In the genomic region with DNA sequence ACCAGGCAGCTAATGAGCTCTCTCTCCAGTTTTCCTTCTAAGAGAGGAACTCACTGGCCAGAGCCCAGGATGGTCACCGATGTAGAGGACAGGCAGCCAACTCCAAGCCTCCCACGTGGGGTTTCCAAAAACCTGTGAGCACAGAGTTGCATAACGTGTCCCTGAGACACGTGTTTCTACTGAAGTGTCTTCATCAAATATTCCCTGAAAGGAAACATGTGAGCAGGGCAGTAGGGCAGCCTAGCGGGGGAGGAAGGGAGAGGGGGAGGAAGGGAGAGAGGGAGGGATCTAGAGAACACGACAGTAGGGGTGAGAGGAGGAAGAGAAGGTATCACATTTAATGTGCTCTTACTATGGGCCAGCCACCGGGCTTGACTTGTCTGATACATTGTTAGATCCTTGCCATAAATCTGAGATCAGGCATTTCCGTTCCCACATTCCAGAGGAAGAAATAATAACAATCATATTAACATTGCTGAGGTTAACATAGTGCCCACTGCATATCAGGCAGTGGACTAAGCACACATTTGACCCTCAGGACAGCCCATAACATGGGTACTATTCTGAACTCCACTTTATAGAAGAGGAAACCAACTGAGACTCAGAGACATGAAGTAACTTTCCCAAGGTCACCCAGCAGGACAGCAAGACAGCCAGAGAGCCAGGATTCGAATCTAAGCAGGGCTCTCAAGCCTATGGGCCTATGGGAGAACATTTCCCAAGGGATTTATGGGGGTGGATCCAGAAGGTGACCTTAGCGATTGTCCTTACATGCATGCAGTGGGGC, we compare ENCODE assay signal across 9 cellular contexts. TPM values are rescaled to one million over a fixed set of nuclear protein-coding genes. Genes with fewer than 3 reads are reported as not detected.
A peak's percentile ranks its signal among the peaks of the same experiment; 100 is the strongest.
DNase-seq lines count a peak whose midpoint lies in the region; FAIRE-seq and TF ChIP-seq lines count a peak whose summit lies in the region.
"Had no signal": no experiment of that assay in that cellular context is flagged by ENCODE, and none has a peak within 500 bp of the region (broad histone marks: within the 10 kb centered on the region; RNA-seq: fewer than 3 reads in every experiment).

No MANE protein-coding gene starts in this region.

- H2BK120ac ChIP-seq in H1 (replicated peaks; ENCODE audit: low read depth, low read length), result no peak overlapping the region

- 72% methylated on average over 10 of the region's 10 CpGs; no CpG with 5 or more reads in 1 of the 2 experiments for WGBS in H1 (ENCODE audit: extremely low coverage in 1 of 2, insufficient coverage in 1 of 2, insufficient read length in 1 of 2, insufficient replicate concordance in 2 of 2, low coverage in 1 of 2, low lambda C conversion rate in 2 of 2, missing lambda C conversion rate in 1 of 2), 2 experiments
- 48 to 74% (median 65%) methylated on average over 10 of the region's 10 CpGs for WGBS in small intestine, 3 donors

- H3K27me3 ChIP-seq in AG04450 (ENCODE audit: control insufficient read depth, insufficient read depth, low read length) (no peaks in the 10 kb centered on the region), H1 (replicated peaks in 1 of 4; ENCODE audit: control insufficient read depth in 3 of 4, extremely low read depth in 1 of 4, insufficient read depth in 3 of 4, low read length in 3 of 4) (no peaks in the 10 kb centered on the region), muscle layer of colon (ENCODE audit: control insufficient read depth in 1 of 2, insufficient read depth in 2 of 2, low read length in 2 of 2) (no peaks in the 10 kb centered on the region), small intestine (ENCODE audit: control insufficient read depth in 2 of 2, insufficient read depth in 2 of 2, low read length in 2 of 2) (no peaks in the 10 kb centered on the region)

- H3K4me1 ChIP-seq in H1 (replicated peaks in 1 of 4; ENCODE audit: control insufficient read depth in 3 of 4, insufficient read depth in 4 of 4, low read length in 3 of 4) (peaks cover 2 to 11% (median 7%) of the 10 kb centered on the region in 4 experiments; a peak in 4 of 7 replicates), muscle layer of colon (ENCODE audit: insufficient read depth, low read length) (peaks cover 44% of the 10 kb centered on the region), small intestine (ENCODE audit: control insufficient read depth in 2 of 2, insufficient read depth in 1 of 2, low read depth in 1 of 2, low read length in 1 of 2) (peaks cover 6 to 13% of the 10 kb centered on the region in 2 donors)

- H4K91ac ChIP-seq in H1 (replicated peaks; ENCODE audit: insufficient read length, low read length), result no peak overlapping the region

- H3K9me3 ChIP-seq in AG04450 (ENCODE audit: control insufficient read depth, insufficient read depth, low read length), result no peaks in the 10 kb centered on the region; the same call in 1 of the 2 replicates
- no peaks in the 10 kb centered on the region for H3K9me3 ChIP-seq in H1 (ENCODE audit: insufficient read depth in 2 of 2, low read depth in 1 of 2, low read length in 1 of 2)
- H3K9me3 ChIP-seq in muscle layer of colon (ENCODE audit: low read length), result no peaks in the 10 kb centered on the region
- H3K9me3 ChIP-seq in small intestine (ENCODE audit: control insufficient read depth, low read depth), result no peaks in the 10 kb centered on the region

- H2BK15ac ChIP-seq in H1 (ENCODE audit: low read length), result no peak overlapping the region

- no peak for TF ChIP-seq RAD21 in H1 (IDR thresholded peaks at IDR 0.05 in 1 of 2, conservative IDR thresholded peaks at IDR 0.05 in 1 of 2; ENCODE audit: low read depth in 2 of 2, low read length in 2 of 2)

- no peak for DNase-seq in AG04450 (ENCODE audit: low read depth, low spot score)
- DNase-seq in NCI-H2029 treated with DMSO at 0.1 percent for 48 hours (lab: John Stamatoyannopoulos, UW), result peak; percentile 93
- DNase-seq in H1 (ENCODE audit: low read depth in 1 of 2, low spot score in 2 of 2), result no peak
- no peak for DNase-seq in GM19240 (ENCODE audit: insufficient read length, low spot score)
- DNase-seq in GOT3 (lab: John Stamatoyannopoulos, UW), result no peak
- DNase-seq in small intestine, result no peak
- no peak for DNase-seq in NCI-H446 treated with DMSO at 0.1 percent for 48 hours (lab: John Stamatoyannopoulos, UW)

- no peaks in the 10 kb centered on the region for H4K20me1 ChIP-seq in H1 (replicated peaks in 1 of 2; ENCODE audit: control insufficient read depth in 1 of 2, insufficient read depth in 2 of 2, low read length in 2 of 2)

- FAIRE-seq in H1 (lab: Jason Lieb, UNC) (no peak), small intestine (lab: Jason Lieb, UNC) (no peak)

- no peak overlapping the region for H3K18ac ChIP-seq in H1 (ENCODE audit: extremely low read depth, low read length)

- peaks cover 4% of the 10 kb centered on the region for H3K23me2 ChIP-seq in H1 (ENCODE audit: low read depth, low read length)

- no peak overlapping the region for H2BK12ac ChIP-seq in H1 (ENCODE audit: low read depth, low read length)

- no peak for TF ChIP-seq EP300 in H1 (IDR thresholded peaks at IDR 0.05; ENCODE audit: borderline replicate concordance in 1 of 2, low read depth in 2 of 2, low read length in 2 of 2)

- TF ChIP-seq POLR2A in H1 (IDR thresholded peaks at IDR 0.05; ENCODE audit: control extremely low read depth in 1 of 2, low read depth in 2 of 2, low read length in 2 of 2), result no peak

- H3K4ac ChIP-seq in H1 (replicated peaks; ENCODE audit: insufficient read length, low read depth, low read length), result no peak overlapping the region

- no peak overlapping the region for H3K56ac ChIP-seq in H1 (replicated peaks; ENCODE audit: insufficient read length, low read depth, low read length)

- H3K36me3 ChIP-seq in H1 (ENCODE audit: control insufficient read depth in 2 of 4, insufficient read depth in 4 of 4, low read length in 3 of 4), result no peaks in the 10 kb centered on the region
- H3K36me3 ChIP-seq in muscle layer of colon (ENCODE audit: insufficient read depth, low read length), result no peaks in the 10 kb centered on the region
- no peaks in the 10 kb centered on the region for H3K36me3 ChIP-seq in small intestine (ENCODE audit: control insufficient read depth in 2 of 2, insufficient read depth in 2 of 2, low read length in 2 of 2)

- TF ChIP-seq CTCF in AG04450 (IDR thresholded peaks at IDR 0.05; ENCODE audit: low read depth, low read length) (no peak), H1 (IDR thresholded peaks at IDR 0.05; ENCODE audit: control extremely low read depth in 1 of 3, insufficient read depth in 1 of 3, low read depth in 1 of 3, low read length in 3 of 3) (no peak)

- no peak overlapping the region for H2AK5ac ChIP-seq in H1 (ENCODE audit: low read depth, low read length)

- no peak overlapping the region for H2BK20ac ChIP-seq in H1 (ENCODE audit: low read length)

- H4K8ac ChIP-seq in H1 (ENCODE audit: extremely low read depth, insufficient read depth, low read length), result no peak overlapping the region

- no peak overlapping the region for H3K23ac ChIP-seq in H1 (ENCODE audit: insufficient read length)

- H2AFZ ChIP-seq in H1 (ENCODE audit: low read length), result peak overlapping the region; percentile 84

- H3K79me2 ChIP-seq in H1 (ENCODE audit: control insufficient read depth in 1 of 2, insufficient read depth in 2 of 2, low read length in 2 of 2), result no peaks in the 10 kb centered on the region

- no peak overlapping the region for H2BK5ac ChIP-seq in H1 (ENCODE audit: low read depth, low read length)

- POLR2A ChIA-PET in AG04450 (lab: Yijun Ruan, JAX) (interaction anchor here (0.8 to 2.1 kb wide), 7 partner anchors 10 to 22 kb away, joined by 3 to 6 read pairs (median 4); a partner anchor contains a TSS), H1 (lab: Charles Lee; ENCODE audit: partially characterized antibody) (interaction anchor here (1.2 to 13.2 kb wide), 7 partner anchors 8 to 48 kb away, joined by 3 to 113 read pairs (median 5); a partner anchor contains a TSS)

- no peaks in the 10 kb centered on the region for H3K79me1 ChIP-seq in H1 (ENCODE audit: low read depth, low read length)

- no peak overlapping the region; a peak in 1 of 4 replicates for H3K4me2 ChIP-seq in H1 (ENCODE audit: insufficient read depth in 1 of 2, low read depth in 2 of 2, low read length in 2 of 2)

- H3K4me3 ChIP-seq in AG04450 (ENCODE audit: low read depth, low read length), result no peak overlapping the region
- H3K4me3 ChIP-seq in H1 (ENCODE audit: extremely low read depth in 1 of 4, insufficient read depth in 2 of 4, low read depth in 3 of 4, low read length in 4 of 4), result peak overlapping the region in 1 of 4 experiments; percentile 22; a peak in 1 of 8 replicates
- H3K4me3 ChIP-seq in muscle layer of colon (ENCODE audit: low read depth in 1 of 2, low read length in 2 of 2), result no peak overlapping the region
- no peak overlapping the region for H3K4me3 ChIP-seq in small intestine (ENCODE audit: low read depth in 1 of 2, low read length in 2 of 2)

- no peak overlapping the region for H3K14ac ChIP-seq in H1 (ENCODE audit: insufficient read length)

- H3K27ac ChIP-seq in AG04450 (ENCODE audit: low read depth, low read length), result peak overlapping the region; percentile 57
- no peak overlapping the region for H3K27ac ChIP-seq in H1 (ENCODE audit: low read depth, low read length)
- H3K27ac ChIP-seq in muscle layer of colon (ENCODE audit: low read depth, low read length), result peak overlapping the region; percentile 86
- peak overlapping the region in 1 of 2 donors; percentile 76 for H3K27ac ChIP-seq in small intestine (ENCODE audit: low read depth in 1 of 2, low read length in 1 of 2)

- CTCF ChIA-PET in AG04450 (lab: Charles Lee), result interaction anchor here (0.9 to 7.0 kb wide), 7 partner anchors 15 to 413 kb away, joined by 3 to 88 read pairs (median 5); no protein-coding TSS in a partner anchor
- CTCF ChIA-PET in H1 (lab: Charles Lee; ENCODE audit: partially characterized antibody), result interaction anchor here (0.9 to 6.8 kb wide), 12 partner anchors 11 to 92 kb away, joined by 3 to 85 read pairs (median 7); a partner anchor contains a TSS

- H4K5ac ChIP-seq in H1 (ENCODE audit: insufficient read length, low read depth, low read length), result no peak overlapping the region

- H3K9ac ChIP-seq in H1 (replicated peaks in 1 of 4; ENCODE audit: extremely low read depth in 1 of 4, low read depth in 3 of 4, low read length in 3 of 4) (peak overlapping the region in 1 of 4 experiments; percentile 22; a peak in 1 of 7 replicates), muscle layer of colon (ENCODE audit: low read length) (peak overlapping the region; percentile 18)

RNA-seq across cellular contexts. Expression of a gene that starts 4.5 kb away (rescaled TPM):
- polyA plus RNA-seq in AG04450 (2011; rRNA removed), result 25.1 and 33.4 TPM in 2 replicates
- polyA minus RNA-seq in AG04450 (2011; rRNA and poly(A)+ RNA removed), result 37.9 and 46.4 TPM in 2 replicates
- total RNA-seq in H1 (2021; fragmentation: NEBNext Ultra II Directional; extraction: Animal tissue kit (Norgen Biotek cat#: 25700)), result 18.2 and 19.6 TPM in 2 replicates
- polyA plus RNA-seq in H1 (2011; rRNA removed), result 50.8 and 57.4 TPM in 2 replicates
- 29.3 TPM for polyA plus RNA-seq in H1 (2011; cell fraction: cytosol; rRNA removed)
- 32.0 TPM for polyA plus RNA-seq in H1 (2011; cell fraction: nucleus; rRNA removed)
- polyA plus RNA-seq in H1 (2012, experiment 1 of 2), result 15.1 to 17.8 TPM (median 16.5 TPM) in 4 replicates
- polyA plus RNA-seq in H1 (2012, experiment 2 of 2), result 23.0 TPM
- polyA plus RNA-seq in H1 (2013, experiment 1 of 2), result 15.6 TPM
- 18.9 TPM for polyA plus RNA-seq in H1 (2013, experiment 2 of 2)
- 44.9 and 51.1 TPM in 2 replicates for polyA minus RNA-seq in H1 (2011; rRNA and poly(A)+ RNA removed)
- 15.0 TPM for polyA minus RNA-seq in H1 (2011; cell fraction: cytosol; rRNA and poly(A)+ RNA removed)
- polyA minus RNA-seq in H1 (2011; cell fraction: nucleus; rRNA and poly(A)+ RNA removed), result 21.8 TPM
- 10 to 100 TPM; 13.6 to 31.4 (median 22.4) TPM for polyA plus RNA-seq in small intestine

RNA-seq across cellular contexts. Expression of a gene that starts 10.3 kb away (rescaled TPM):
- 177 and 204 TPM in 2 replicates for polyA plus RNA-seq in AG04450 (2011; rRNA removed)
- 280 and 309 TPM in 2 replicates for polyA minus RNA-seq in AG04450 (2011; rRNA and poly(A)+ RNA removed)
- total RNA-seq in H1 (2021; fragmentation: NEBNext Ultra II Directional; extraction: Animal tissue kit (Norgen Biotek cat#: 25700)), result 59.2 and 60.2 TPM in 2 replicates
- polyA plus RNA-seq in H1 (2011; rRNA removed), result 29.9 and 34.6 TPM in 2 replicates
- 33.3 TPM for polyA plus RNA-seq in H1 (2011; cell fraction: cytosol; rRNA removed)
- 20.2 TPM for polyA plus RNA-seq in H1 (2011; cell fraction: nucleus; rRNA removed)
- 49.5 to 58.2 TPM (median 53.1 TPM) in 4 replicates for polyA plus RNA-seq in H1 (2012, experiment 1 of 2)
- 62.5 TPM for polyA plus RNA-seq in H1 (2012, experiment 2 of 2)
- 51.2 TPM for polyA plus RNA-seq in H1 (2013, experiment 1 of 2)
- polyA plus RNA-seq in H1 (2013, experiment 2 of 2), result 59.1 TPM
- 65.3 and 74.9 TPM in 2 replicates for polyA minus RNA-seq in H1 (2011; rRNA and poly(A)+ RNA removed)
- 45.6 TPM for polyA minus RNA-seq in H1 (2011; cell fraction: cytosol; rRNA and poly(A)+ RNA removed)
- polyA minus RNA-seq in H1 (2011; cell fraction: nucleus; rRNA and poly(A)+ RNA removed), result 17.7 TPM
- 10 to 100 TPM; 14.3 to 31.5 (median 15.4) TPM for polyA plus RNA-seq in small intestine

RNA-seq across cellular contexts. Expression of a gene that starts 19.6 kb away (rescaled TPM):
- not detected in 2 replicates for polyA plus RNA-seq in AG04450 (2011; rRNA removed)
- not detected in 2 replicates for polyA minus RNA-seq in AG04450 (2011; rRNA and poly(A)+ RNA removed)
- total RNA-seq in H1 (2021; fragmentation: NEBNext Ultra II Directional; extraction: Animal tissue kit (Norgen Biotek cat#: 25700)), result not detected in 2 replicates
- not detected in 2 replicates for polyA plus RNA-seq in H1 (2011; rRNA removed)
- polyA plus RNA-seq in H1 (2011; cell fraction: cytosol; rRNA removed), result 0.03 TPM
- 1.6 TPM for polyA plus RNA-seq in H1 (2011; cell fraction: nucleus; rRNA removed)
- polyA plus RNA-seq in H1 (2012, experiment 1 of 2), result 0.42 to 0.67 TPM (median 0.60 TPM) in 4 replicates
- not detected for polyA plus RNA-seq in H1 (2012, experiment 2 of 2)
- not detected for polyA plus RNA-seq in H1 (2013, experiment 1 of 2)
- not detected for polyA plus RNA-seq in H1 (2013, experiment 2 of 2)
- 0.19 TPM in 1 of 2 replicates, not detected in the other for polyA minus RNA-seq in H1 (2011; rRNA and poly(A)+ RNA removed)
- polyA minus RNA-seq in H1 (2011; cell fraction: cytosol; rRNA and poly(A)+ RNA removed), result not detected
- polyA minus RNA-seq in H1 (2011; cell fraction: nucleus; rRNA and poly(A)+ RNA removed), result 1.1 TPM
- polyA plus RNA-seq in small intestine, result under 1 TPM in 1 of 3 donors, not detected in 2; 0.19 TPM
- total RNA-seq: neural crest cell had no signal

RNA-seq across cellular contexts. Expression of a gene that starts 49.6 kb away (rescaled TPM):
- polyA plus RNA-seq in AG04450 (2011; rRNA removed) (12.8 and 13.8 TPM in 2 replicates), H1 (2011; rRNA removed) (95.5 and 96.3 TPM in 2 replicates), small intestine (100 to 1,000 TPM in 2 of 3 donors, 10 to 100 TPM in 1; 98.6 to 114 (median 104) TPM)
- polyA minus RNA-seq in AG04450 (2011; rRNA and poly(A)+ RNA removed), result 7.3 and 7.8 TPM in 2 replicates
- 50.1 and 55.8 TPM in 2 replicates for total RNA-seq in H1 (2021; fragmentation: NEBNext Ultra II Directional; extraction: Animal tissue kit (Norgen Biotek cat#: 25700))
- polyA plus RNA-seq in H1 (2011; cell fraction: cytosol; rRNA removed), result 85.0 TPM
- polyA plus RNA-seq in H1 (2011; cell fraction: nucleus; rRNA removed), result 66.6 TPM
- 48.7 to 57.4 TPM (median 52.4 TPM) in 4 replicates for polyA plus RNA-seq in H1 (2012, experiment 1 of 2)
- 63.4 TPM for polyA plus RNA-seq in H1 (2012, experiment 2 of 2)
- 42.3 TPM for polyA plus RNA-seq in H1 (2013, experiment 1 of 2)
- polyA plus RNA-seq in H1 (2013, experiment 2 of 2), result 39.7 TPM
- polyA minus RNA-seq in H1 (2011; rRNA and poly(A)+ RNA removed), result 44.8 and 54.0 TPM in 2 replicates
- polyA minus RNA-seq in H1 (2011; cell fraction: cytosol; rRNA and poly(A)+ RNA removed), result 20.8 TPM
- 23.7 TPM for polyA minus RNA-seq in H1 (2011; cell fraction: nucleus; rRNA and poly(A)+ RNA removed)

RNA-seq across cellular contexts. Expression of a gene that starts 50.4 kb away (rescaled TPM):
- polyA plus RNA-seq in AG04450 (2011; rRNA removed) (0.04 TPM in 1 of 2 replicates, not detected in the other), H1 (2011; rRNA removed) (2.1 and 3.6 TPM in 2 replicates), small intestine (under 1 TPM in 1 of 3 donors, not detected in 2; 0.07 TPM)
- polyA minus RNA-seq in AG04450 (2011; rRNA and poly(A)+ RNA removed), result not detected in 2 replicates
- 4.0 and 4.4 TPM in 2 replicates for total RNA-seq in H1 (2021; fragmentation: NEBNext Ultra II Directional; extraction: Animal tissue kit (Norgen Biotek cat#: 25700))
- polyA plus RNA-seq in H1 (2011; cell fraction: cytosol; rRNA removed), result 2.5 TPM
- polyA plus RNA-seq in H1 (2011; cell fraction: nucleus; rRNA removed), result 5.2 TPM
- polyA plus RNA-seq in H1 (2012, experiment 1 of 2), result 0.86 to 2.7 TPM (median 2.3 TPM) in 4 replicates
- 1.5 TPM for polyA plus RNA-seq in H1 (2012, experiment 2 of 2)
- 2.7 TPM for polyA plus RNA-seq in H1 (2013, experiment 1 of 2)
- 2.1 TPM for polyA plus RNA-seq in H1 (2013, experiment 2 of 2)
- 0.59 and 0.63 TPM in 2 replicates for polyA minus RNA-seq in H1 (2011; rRNA and poly(A)+ RNA removed)
- 2.1 TPM for polyA minus RNA-seq in H1 (2011; cell fraction: cytosol; rRNA and poly(A)+ RNA removed)
- polyA minus RNA-seq in H1 (2011; cell fraction: nucleus; rRNA and poly(A)+ RNA removed), result 1.4 TPM
- total RNA-seq: neural crest cell had no signal
